Comparison of ENCODE assay signal across 1 cellular context in the genomic region with DNA sequence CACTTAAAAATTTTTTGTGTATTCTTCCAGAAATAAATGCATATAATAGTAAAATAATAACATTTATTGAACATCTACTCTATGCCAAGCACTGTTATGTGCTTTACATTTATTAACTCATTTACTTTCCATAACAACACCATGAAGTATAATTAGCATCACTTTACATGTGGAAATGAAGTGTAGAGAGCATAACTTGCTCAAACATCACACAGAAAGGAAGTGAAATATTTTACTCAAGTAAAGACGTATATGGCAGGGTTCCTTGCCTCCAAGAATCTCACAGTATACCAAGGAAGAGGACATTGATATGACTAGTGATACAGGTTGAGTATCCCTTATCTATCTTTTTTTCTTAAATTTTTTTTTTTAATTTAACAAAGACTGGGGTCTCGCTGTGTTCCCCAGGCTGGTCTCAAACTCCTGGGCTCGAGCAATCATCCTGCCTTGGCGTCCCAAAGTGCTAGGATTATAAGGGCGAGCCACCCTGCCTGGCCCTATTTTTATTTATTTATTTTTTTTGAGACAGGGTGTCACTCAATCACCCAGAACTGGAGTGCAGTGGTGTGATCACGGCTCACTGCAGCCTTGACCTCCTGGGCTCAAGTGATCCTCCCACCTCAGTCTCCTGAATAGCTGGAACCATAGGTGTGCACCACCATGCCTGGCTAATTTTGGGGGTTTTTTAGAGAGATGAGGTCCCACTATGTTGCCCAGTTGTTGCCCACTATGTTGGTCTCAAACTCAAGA.
TF ChIP-seq lines count a peak whose summit lies in the region.

No MANE protein-coding gene starts in this region.

TF ChIP-seq in H1, 55 proteins besides CTCF, POLR2A, EP300 and RAD21:
- TF ChIP-seq JUND (IDR thresholded peaks at IDR 0.05; ENCODE audit: low read length) (no peak), SIN3A (conservative IDR thresholded peaks at IDR 0.05 in 1 of 2, IDR thresholded peaks at IDR 0.05 in 1 of 2; ENCODE audit: low read depth in 1 of 2, low read length in 2 of 2) (no peak), JUN (IDR thresholded peaks at IDR 0.05; ENCODE audit: low read depth, low read length) (no peak), CHD1 (IDR thresholded peaks at IDR 0.05; ENCODE audit: low read depth, low read length) (no peak), BRCA1 (IDR thresholded peaks at IDR 0.05; ENCODE audit: low read depth, low read length) (no peak), POLR2AphosphoS5 (IDR thresholded peaks at IDR 0.05; ENCODE audit: low read depth, low read length) (no peak), HDAC2 (IDR thresholded peaks at IDR 0.05; ENCODE audit: borderline replicate concordance in 1 of 2, low read depth in 2 of 2, low read length in 2 of 2) (no peak), EGR1 (IDR thresholded peaks at IDR 0.05; ENCODE audit: borderline replicate concordance, low read depth, low read length) (no peak), KDM1A (IDR thresholded peaks at IDR 0.05; ENCODE audit: borderline replicate concordance, low read length) (no peak), CEBPB (IDR thresholded peaks at IDR 0.05; ENCODE audit: low read depth, low read length) (no peak), RBBP5 (IDR thresholded peaks at IDR 0.05; ENCODE audit: borderline replicate concordance, low read depth, low read length) (no peak), SIX5 (IDR thresholded peaks at IDR 0.05; ENCODE audit: low read depth, low read length) (no peak), EZH2 (IDR thresholded peaks at IDR 0.05; ENCODE audit: low read depth, low read length, severe bottlenecking) (no peak), TCF12 (IDR thresholded peaks at IDR 0.05; ENCODE audit: low read depth, low read length) (no peak), SUZ12 (IDR thresholded peaks at IDR 0.05; ENCODE audit: low read length) (no peak), PHF8 (conservative IDR thresholded peaks at IDR 0.05; ENCODE audit: low read depth, low read length) (no peak), SP2 (IDR thresholded peaks at IDR 0.05; ENCODE audit: low read length) (no peak), NRF1 (IDR thresholded peaks at IDR 0.05; ENCODE audit: low read depth, low read length) (no peak)
- TF ChIP-seq, protein P1, sequence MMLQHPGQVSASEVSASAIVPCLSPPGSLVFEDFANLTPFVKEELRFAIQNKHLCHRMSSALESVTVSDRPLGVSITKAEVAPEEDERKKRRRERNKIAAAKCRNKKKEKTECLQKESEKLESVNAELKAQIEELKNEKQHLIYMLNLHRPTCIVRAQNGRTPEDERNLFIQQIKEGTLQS (IDR thresholded peaks at IDR 0.05; ENCODE audit: insufficient read depth, low read depth, low read length) = no peak
